In the genomic region with DNA sequence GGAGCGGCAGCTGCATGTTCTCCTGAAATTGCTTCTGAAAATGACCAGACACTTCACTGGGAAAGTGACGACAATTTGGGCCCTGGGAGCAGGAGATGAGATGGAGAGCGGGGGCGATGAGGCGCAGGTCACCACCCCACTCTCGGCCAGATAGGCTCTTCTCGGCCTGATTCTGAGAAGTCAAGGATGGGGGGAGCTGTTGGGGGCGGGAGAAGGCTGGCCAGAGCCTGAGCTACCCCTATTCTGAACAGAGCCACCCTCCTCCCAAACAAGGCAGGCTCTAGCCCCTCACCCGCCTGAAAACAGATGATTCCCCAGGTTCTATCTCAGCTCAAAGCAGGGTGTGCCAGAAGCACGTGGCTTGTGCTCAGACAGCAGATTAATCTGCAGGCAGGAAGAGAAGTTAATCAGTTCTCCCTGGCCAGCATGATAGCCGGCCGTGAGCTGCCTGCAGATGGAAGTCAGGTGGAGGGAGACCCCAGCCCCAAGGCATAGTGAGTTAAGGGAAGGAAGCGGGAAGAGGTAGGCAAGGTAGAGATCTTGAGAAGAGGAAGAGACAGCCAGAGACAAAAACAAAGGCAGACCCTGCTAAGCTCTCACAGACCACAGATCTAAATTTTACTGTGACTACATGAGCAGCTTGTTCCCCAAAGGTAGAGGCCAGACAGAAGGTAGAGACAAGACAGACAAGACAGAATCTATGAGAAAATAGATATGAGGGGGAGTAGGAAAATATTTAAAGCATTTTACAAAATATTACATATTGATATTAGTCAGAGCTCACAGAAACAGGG, we compare ENCODE assay signal across 1 cellular context.
TF ChIP-seq lines count a peak whose summit lies in the region.

No MANE protein-coding gene starts in this region.

TF ChIP-seq in GM23338, 12 proteins besides CTCF, POLR2A, EP300 and RAD21 (continued from another document):
- TF ChIP-seq, protein P1, sequence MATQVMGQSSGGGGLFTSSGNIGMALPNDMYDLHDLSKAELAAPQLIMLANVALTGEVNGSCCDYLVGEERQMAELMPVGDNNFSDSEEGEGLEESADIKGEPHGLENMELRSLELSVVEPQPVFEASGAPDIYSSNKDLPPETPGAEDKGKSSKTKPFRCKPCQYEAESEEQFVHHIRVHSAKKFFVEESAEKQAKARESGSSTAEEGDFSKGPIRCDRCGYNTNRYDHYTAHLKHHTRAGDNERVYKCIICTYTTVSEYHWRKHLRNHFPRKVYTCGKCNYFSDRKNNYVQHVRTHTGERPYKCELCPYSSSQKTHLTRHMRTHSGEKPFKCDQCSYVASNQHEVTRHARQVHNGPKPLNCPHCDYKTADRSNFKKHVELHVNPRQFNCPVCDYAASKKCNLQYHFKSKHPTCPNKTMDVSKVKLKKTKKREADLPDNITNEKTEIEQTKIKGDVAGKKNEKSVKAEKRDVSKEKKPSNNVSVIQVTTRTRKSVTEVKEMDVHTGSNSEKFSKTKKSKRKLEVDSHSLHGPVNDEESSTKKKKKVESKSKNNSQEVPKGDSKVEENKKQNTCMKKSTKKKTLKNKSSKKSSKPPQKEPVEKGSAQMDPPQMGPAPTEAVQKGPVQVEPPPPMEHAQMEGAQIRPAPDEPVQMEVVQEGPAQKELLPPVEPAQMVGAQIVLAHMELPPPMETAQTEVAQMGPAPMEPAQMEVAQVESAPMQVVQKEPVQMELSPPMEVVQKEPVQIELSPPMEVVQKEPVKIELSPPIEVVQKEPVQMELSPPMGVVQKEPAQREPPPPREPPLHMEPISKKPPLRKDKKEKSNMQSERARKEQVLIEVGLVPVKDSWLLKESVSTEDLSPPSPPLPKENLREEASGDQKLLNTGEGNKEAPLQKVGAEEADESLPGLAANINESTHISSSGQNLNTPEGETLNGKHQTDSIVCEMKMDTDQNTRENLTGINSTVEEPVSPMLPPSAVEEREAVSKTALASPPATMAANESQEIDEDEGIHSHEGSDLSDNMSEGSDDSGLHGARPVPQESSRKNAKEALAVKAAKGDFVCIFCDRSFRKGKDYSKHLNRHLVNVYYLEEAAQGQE (IDR thresholded peaks at IDR 0.05; ENCODE audit: unreplicated experiment), result no peak
- TF ChIP-seq ZNF114 (CRISPR knock-in tag; IDR thresholded peaks at IDR 0.05) (no peak), CREB1 (CRISPR knock-in tag; IDR thresholded peaks at IDR 0.05; ENCODE audit: low read depth) (no peak)
- TF ChIP-seq, protein P2, sequence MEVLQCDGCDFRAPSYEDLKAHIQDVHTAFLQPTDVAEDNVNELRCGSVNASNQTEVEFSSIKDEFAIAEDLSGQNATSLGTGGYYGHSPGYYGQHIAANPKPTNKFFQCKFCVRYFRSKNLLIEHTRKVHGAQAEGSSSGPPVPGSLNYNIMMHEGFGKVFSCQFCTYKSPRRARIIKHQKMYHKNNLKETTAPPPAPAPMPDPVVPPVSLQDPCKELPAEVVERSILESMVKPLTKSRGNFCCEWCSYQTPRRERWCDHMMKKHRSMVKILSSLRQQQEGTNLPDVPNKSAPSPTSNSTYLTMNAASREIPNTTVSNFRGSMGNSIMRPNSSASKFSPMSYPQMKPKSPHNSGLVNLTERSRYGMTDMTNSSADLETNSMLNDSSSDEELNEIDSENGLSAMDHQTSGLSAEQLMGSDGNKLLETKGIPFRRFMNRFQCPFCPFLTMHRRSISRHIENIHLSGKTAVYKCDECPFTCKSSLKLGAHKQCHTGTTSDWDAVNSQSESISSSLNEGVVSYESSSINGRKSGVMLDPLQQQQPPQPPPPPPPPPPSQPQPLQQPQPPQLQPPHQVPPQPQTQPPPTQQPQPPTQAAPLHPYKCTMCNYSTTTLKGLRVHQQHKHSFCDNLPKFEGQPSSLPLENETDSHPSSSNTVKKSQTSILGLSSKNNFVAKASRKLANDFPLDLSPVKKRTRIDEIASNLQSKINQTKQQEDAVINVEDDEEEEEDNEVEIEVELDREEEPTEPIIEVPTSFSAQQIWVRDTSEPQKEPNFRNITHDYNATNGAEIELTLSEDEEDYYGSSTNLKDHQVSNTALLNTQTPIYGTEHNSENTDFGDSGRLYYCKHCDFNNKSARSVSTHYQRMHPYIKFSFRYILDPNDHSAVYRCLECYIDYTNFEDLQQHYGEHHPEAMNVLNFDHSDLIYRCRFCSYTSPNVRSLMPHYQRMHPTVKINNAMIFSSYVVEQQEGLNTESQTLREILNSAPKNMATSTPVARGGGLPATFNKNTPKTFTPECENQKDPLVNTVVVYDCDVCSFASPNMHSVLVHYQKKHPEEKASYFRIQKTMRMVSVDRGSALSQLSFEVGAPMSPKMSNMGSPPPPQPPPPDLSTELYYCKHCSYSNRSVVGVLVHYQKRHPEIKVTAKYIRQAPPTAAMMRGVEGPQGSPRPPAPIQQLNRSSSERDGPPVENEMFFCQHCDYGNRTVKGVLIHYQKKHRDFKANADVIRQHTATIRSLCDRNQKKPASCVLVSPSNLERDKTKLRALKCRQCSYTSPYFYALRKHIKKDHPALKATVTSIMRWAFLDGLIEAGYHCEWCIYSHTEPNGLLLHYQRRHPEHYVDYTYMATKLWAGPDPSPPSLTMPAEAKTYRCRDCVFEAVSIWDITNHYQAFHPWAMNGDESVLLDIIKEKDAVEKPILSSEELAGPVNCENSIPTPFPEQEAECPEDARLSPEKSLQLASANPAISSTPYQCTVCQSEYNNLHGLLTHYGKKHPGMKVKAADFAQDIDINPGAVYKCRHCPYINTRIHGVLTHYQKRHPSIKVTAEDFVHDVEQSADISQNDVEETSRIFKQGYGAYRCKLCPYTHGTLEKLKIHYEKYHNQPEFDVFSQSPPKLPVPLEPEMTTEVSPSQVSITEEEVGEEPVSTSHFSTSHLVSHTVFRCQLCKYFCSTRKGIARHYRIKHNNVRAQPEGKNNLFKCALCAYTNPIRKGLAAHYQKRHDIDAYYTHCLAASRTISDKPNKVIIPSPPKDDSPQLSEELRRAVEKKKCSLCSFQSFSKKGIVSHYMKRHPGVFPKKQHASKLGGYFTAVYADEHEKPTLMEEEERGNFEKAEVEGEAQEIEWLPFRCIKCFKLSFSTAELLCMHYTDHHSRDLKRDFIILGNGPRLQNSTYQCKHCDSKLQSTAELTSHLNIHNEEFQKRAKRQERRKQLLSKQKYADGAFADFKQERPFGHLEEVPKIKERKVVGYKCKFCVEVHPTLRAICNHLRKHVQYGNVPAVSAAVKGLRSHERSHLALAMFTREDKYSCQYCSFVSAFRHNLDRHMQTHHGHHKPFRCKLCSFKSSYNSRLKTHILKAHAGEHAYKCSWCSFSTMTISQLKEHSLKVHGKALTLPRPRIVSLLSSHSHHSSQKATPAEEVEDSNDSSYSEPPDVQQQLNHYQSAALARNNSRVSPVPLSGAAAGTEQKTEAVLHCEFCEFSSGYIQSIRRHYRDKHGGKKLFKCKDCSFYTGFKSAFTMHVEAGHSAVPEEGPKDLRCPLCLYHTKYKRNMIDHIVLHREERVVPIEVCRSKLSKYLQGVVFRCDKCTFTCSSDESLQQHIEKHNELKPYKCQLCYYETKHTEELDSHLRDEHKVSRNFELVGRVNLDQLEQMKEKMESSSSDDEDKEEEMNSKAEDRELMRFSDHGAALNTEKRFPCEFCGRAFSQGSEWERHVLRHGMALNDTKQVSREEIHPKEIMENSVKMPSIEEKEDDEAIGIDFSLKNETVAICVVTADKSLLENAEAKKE (CRISPR knock-in tag; IDR thresholded peaks at IDR 0.05), result no peak
